ENCODE assay signal across 2 cellular contexts in the genomic region with DNA sequence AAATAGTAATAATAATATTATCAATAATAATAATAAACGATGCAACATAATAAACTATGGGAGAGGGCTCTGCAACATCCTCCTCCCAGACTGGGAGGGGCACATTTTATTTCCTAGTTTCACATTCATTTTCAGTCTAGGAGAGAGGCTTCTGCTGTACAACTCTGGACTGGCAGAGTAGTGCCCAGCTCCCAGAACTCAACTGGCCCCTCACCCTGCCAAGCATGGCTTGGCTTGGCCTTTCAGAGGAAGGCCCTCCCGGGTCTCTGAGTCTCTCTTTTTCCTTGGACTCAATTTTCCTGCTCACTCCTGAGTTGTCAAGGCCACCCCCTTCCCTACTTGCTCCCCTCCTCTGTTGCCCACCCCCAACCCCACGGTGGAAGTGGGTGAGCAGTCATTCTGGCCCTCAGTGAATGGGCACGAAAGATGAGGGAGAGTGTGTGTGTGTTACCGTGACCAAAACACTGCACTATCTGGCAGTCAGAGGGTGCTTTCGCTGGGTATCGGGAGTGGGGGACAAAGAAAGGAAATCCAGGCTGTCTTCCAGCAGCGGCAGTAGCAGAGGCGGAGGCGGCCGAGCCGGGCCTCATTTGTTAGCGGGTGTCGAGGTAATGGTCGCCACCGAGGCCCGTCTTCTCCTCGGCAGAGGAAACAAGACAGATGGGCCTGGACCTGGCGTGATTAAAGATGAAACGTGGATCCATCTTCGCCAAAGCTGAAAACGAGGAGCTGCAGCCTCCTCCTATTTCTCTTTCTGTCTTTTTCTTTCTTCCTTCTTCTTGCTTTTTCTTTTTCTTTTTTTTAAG.
TF ChIP-seq lines count a peak whose summit lies in the region.

No MANE protein-coding gene starts in this region.

TF ChIP-seq in SK-N-SH, 30 proteins besides CTCF, POLR2A, EP300 and RAD21:
- TF ChIP-seq, protein P1, sequence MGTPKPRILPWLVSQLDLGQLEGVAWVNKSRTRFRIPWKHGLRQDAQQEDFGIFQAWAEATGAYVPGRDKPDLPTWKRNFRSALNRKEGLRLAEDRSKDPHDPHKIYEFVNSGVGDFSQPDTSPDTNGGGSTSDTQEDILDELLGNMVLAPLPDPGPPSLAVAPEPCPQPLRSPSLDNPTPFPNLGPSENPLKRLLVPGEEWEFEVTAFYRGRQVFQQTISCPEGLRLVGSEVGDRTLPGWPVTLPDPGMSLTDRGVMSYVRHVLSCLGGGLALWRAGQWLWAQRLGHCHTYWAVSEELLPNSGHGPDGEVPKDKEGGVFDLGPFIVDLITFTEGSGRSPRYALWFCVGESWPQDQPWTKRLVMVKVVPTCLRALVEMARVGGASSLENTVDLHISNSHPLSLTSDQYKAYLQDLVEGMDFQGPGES (IDR thresholded peaks at IDR 0.05; ENCODE audit: low read depth, low read length): no peak
- peak; percentile 29; the same call in 1 of the 2 replicates for TF ChIP-seq EZH2phosphoT487 (IDR thresholded peaks at IDR 0.05; ENCODE audit: borderline replicate concordance, low read depth)

TF ChIP-seq in SK-N-SH treated with all-trans-retinoic acid at 6 μM for 48 hours, 23 proteins besides CTCF, POLR2A, EP300 and RAD21 (continued from another document):
- TF ChIP-seq ZFP3 (CRISPR knock-in tag; IDR thresholded peaks at IDR 0.05) (no peak), SNAI2 (CRISPR knock-in tag; IDR thresholded peaks at IDR 0.05) (no peak), ARNTL (CRISPR knock-in tag; IDR thresholded peaks at IDR 0.05; ENCODE audit: borderline replicate concordance, low read depth) (no peak), RARB (CRISPR knock-in tag; IDR thresholded peaks at IDR 0.05) (no peak), TCF4 (CRISPR knock-in tag; IDR thresholded peaks at IDR 0.05; ENCODE audit: borderline replicate concordance) (no peak), ESRRG (CRISPR knock-in tag; IDR thresholded peaks at IDR 0.05) (no peak), TOX (CRISPR knock-in tag; IDR thresholded peaks at IDR 0.05; ENCODE audit: borderline replicate concordance) (no peak), ZNF70 (CRISPR knock-in tag; IDR thresholded peaks at IDR 0.05) (no peak), ZFP30 (CRISPR knock-in tag; IDR thresholded peaks at IDR 0.05) (no peak), BACH2 (CRISPR knock-in tag; IDR thresholded peaks at IDR 0.05; ENCODE audit: borderline replicate concordance) (no peak), ZNF8 (CRISPR knock-in tag; IDR thresholded peaks at IDR 0.05) (no peak)
- TF ChIP-seq, protein P2, sequence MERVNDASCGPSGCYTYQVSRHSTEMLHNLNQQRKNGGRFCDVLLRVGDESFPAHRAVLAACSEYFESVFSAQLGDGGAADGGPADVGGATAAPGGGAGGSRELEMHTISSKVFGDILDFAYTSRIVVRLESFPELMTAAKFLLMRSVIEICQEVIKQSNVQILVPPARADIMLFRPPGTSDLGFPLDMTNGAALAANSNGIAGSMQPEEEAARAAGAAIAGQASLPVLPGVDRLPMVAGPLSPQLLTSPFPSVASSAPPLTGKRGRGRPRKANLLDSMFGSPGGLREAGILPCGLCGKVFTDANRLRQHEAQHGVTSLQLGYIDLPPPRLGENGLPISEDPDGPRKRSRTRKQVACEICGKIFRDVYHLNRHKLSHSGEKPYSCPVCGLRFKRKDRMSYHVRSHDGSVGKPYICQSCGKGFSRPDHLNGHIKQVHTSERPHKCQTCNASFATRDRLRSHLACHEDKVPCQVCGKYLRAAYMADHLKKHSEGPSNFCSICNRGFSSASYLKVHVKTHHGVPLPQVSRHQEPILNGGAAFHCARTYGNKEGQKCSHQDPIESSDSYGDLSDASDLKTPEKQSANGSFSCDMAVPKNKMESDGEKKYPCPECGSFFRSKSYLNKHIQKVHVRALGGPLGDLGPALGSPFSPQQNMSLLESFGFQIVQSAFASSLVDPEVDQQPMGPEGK (CRISPR knock-in tag; IDR thresholded peaks at IDR 0.05; ENCODE audit: borderline replicate concordance): no peak
- TF ChIP-seq, protein P3, sequence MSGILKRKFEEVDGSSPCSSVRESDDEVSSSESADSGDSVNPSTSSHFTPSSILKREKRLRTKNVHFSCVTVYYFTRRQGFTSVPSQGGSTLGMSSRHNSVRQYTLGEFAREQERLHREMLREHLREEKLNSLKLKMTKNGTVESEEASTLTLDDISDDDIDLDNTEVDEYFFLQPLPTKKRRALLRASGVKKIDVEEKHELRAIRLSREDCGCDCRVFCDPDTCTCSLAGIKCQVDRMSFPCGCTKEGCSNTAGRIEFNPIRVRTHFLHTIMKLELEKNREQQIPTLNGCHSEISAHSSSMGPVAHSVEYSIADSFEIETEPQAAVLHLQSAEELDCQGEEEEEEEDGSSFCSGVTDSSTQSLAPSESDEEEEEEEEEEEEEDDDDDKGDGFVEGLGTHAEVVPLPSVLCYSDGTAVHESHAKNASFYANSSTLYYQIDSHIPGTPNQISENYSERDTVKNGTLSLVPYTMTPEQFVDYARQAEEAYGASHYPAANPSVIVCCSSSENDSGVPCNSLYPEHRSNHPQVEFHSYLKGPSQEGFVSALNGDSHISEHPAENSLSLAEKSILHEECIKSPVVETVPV (CRISPR knock-in tag; IDR thresholded peaks at IDR 0.05): no peak
- TF ChIP-seq, protein P4, sequence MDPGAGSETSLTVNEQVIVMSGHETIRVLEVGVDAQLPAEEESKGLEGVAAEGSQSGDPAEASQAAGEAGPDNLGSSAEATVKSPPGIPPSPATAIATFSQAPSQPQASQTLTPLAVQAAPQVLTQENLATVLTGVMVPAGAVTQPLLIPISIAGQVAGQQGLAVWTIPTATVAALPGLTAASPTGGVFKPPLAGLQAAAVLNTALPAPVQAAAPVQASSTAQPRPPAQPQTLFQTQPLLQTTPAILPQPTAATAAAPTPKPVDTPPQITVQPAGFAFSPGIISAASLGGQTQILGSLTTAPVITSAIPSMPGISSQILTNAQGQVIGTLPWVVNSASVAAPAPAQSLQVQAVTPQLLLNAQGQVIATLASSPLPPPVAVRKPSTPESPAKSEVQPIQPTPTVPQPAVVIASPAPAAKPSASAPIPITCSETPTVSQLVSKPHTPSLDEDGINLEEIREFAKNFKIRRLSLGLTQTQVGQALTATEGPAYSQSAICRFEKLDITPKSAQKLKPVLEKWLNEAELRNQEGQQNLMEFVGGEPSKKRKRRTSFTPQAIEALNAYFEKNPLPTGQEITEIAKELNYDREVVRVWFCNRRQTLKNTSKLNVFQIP (CRISPR knock-in tag; IDR thresholded peaks at IDR 0.05; ENCODE audit: borderline replicate concordance, low read depth): no peak
